Comparison of ENCODE assay signal across 9 cellular contexts in genomic region chr19:44551850-44552249, GRCh38. TPM values are rescaled to one million over a fixed set of nuclear protein-coding genes. Genes with fewer than 3 reads are reported as not detected.
"Had no signal": no experiment of that assay in that cellular context is flagged by ENCODE, and none has a peak within 500 bp of the region (broad histone marks: within the 10 kb centered on the region; RNA-seq: fewer than 3 reads in every experiment).

No MANE protein-coding gene starts in this region.

- H3K9me3 Mint-ChIP-seq: HFFc6 had no signal

- H3K4me2 ChIP-seq: GM23338 had no signal

- H3K36me3 ChIP-seq: HAP-1 had no signal

- H3K4me1 Mint-ChIP-seq: GM23338, H9 had no signal

- DNase-seq: GOT3 had no signal

- H3K27ac Mint-ChIP-seq: GM23338, H9, HFFc6 had no signal

- H3K9me3 ChIP-seq: HAP-1 had no signal

- H2AFZ ChIP-seq: GM23248, GM23338 had no signal

- H3K4me1 ChIP-seq: HAP-1 had no signal

- H3K4me3 Mint-ChIP-seq: GM23338, H9, HFFc6 had no signal

- H3K4me3 ChIP-seq: GM23248, GM23338, HAP-1 had no signal

- H3K9ac ChIP-seq: GM23248 had no signal

- H3K27ac ChIP-seq: GM23248 had no signal

RNA-seq across cellular contexts. Expression of gene CEACAM20, which starts 22.4 kb away (rescaled TPM):
- total RNA-seq: GM23248, GM23338, H1, H4, H7, H9, HFFc6 had no signal
- polyA plus RNA-seq: GM23248, GM23338, H1 had no signal
